14 cellular contexts compared by ENCODE assay signal in the genomic region with DNA sequence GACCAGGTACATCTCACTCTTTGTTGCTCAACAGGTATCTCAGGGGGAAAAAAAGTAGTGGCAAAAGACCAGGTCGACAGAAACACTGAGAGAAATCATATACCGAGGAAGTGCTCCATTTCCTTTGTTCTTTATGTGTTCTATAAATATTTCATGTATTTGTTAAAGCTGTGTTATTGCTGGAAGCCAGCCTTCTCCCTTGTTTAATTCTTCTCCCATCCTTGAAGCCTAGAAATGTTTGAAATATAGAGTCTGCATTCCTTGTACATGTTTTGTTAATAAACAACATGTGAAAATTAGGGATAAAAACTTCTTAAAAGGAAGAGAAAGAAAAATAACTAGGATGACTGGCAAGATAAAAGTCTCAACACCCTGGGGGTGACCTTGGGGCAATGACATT.
"Had no signal": no experiment of that assay in that cellular context is flagged by ENCODE, and none has a peak within 500 bp of the region (broad histone marks: within the 10 kb centered on the region; RNA-seq: fewer than 3 reads in every experiment).

No MANE protein-coding gene starts in this region.

- H3K4me3 ChIP-seq: breast epithelium, lower lobe of right lung, transverse colon had no signal

- H3K4me3 Mint-ChIP-seq: activated CD8-positive, alpha-beta memory T cell treated with anti-CD3 and anti-CD28 coated beads, Interleukin-2, amount 10 ng/mL, durations not matched to agents 7 days and 5 days; activated naive CD8-positive, alpha-beta T cell; activated T-cell treated with anti-CD3 and anti-CD28 coated beads, Interleukin-2, amount 50 U/mL, for 4 hours; naive thymus-derived CD4-positive, alpha-beta T cell; T-helper 2 cell treated with Interferon-gamma antibody and Interleukin-4, amounts not matched to agents 5 μg/mL and 100 μg/mL, for 36 hours had no signal

- ATAC-seq: activated CD8-positive, alpha-beta memory T cell treated with anti-CD3 and anti-CD28 coated beads, Interleukin-2, amount 10 ng/mL, durations not matched to agents 7 days and 5 days; activated T-cell treated with anti-CD3 and anti-CD28 coated beads, Interleukin-2, amount 50 U/mL, for 4 hours; lower lobe of right lung; naive thymus-derived CD4-positive, alpha-beta T cell had no signal

- H3K27me3 Mint-ChIP-seq: activated CD8-positive, alpha-beta memory T cell treated with anti-CD3 and anti-CD28 coated beads, Interleukin-2, amount 10 ng/mL, durations not matched to agents 7 days and 5 days; activated naive CD8-positive, alpha-beta T cell had no signal

- H3K4me1 ChIP-seq: breast epithelium, lower lobe of right lung, transverse colon had no signal

- H3K9me3 ChIP-seq: breast epithelium, lower lobe of right lung, transverse colon had no signal

- H3K9me3 Mint-ChIP-seq: T-helper 2 cell treated with Interferon-gamma antibody and Interleukin-4, amounts not matched to agents 5 μg/mL and 100 μg/mL, for 36 hours had no signal

- H3K36me3 ChIP-seq: breast epithelium, lower lobe of right lung, transverse colon had no signal

- H3K27me3 ChIP-seq: breast epithelium, transverse colon had no signal

- H3K36me3 Mint-ChIP-seq: activated CD8-positive, alpha-beta memory T cell treated with anti-CD3 and anti-CD28 coated beads, Interleukin-2, amount 10 ng/mL, durations not matched to agents 7 days and 5 days; activated naive CD8-positive, alpha-beta T cell; naive thymus-derived CD4-positive, alpha-beta T cell had no signal

- DNase-seq: activated CD4-positive, alpha-beta T cell treated with anti-CD3 and anti-CD28 coated beads, Interleukin-2, amount 50 U/mL, for 4 hours; activated CD4-positive, CD25-positive, alpha-beta regulatory T cell treated with anti-CD3 and anti-CD28 coated beads, Interleukin-2, amount 50 U/mL, for 72 hours; activated CD8-positive, alpha-beta memory T cell treated with anti-CD3 and anti-CD28 coated beads, Interleukin-2, amount 10 ng/mL, durations not matched to agents 7 days and 5 days; activated effector memory CD4-positive, alpha-beta T cell treated with anti-CD3 and anti-CD28 coated beads, Interleukin-2, amount 50 U/mL, for 16 hours; activated T-cell treated with anti-CD3 and anti-CD28 coated beads, Interleukin-2, amount 50 U/mL, for 4 hours; hypothalamus; lower lobe of right lung; naive thymus-derived CD4-positive, alpha-beta T cell; stimulated activated CD4-positive, alpha-beta T cell treated with anti-CD3 and anti-CD28 coated beads, Interleukin-12 subunit alpha, Interleukin-12 subunit beta, amount 100 ng/mL, for 4 hours; substantia nigra; transverse colon had no signal

- H3K27ac Mint-ChIP-seq: activated CD8-positive, alpha-beta memory T cell treated with anti-CD3 and anti-CD28 coated beads, Interleukin-2, amount 10 ng/mL, durations not matched to agents 7 days and 5 days; activated naive CD8-positive, alpha-beta T cell; naive thymus-derived CD4-positive, alpha-beta T cell; T-helper 2 cell treated with Interferon-gamma antibody and Interleukin-4, amounts not matched to agents 5 μg/mL and 100 μg/mL, for 36 hours had no signal

- H3K4me1 Mint-ChIP-seq: activated CD8-positive, alpha-beta memory T cell treated with anti-CD3 and anti-CD28 coated beads, Interleukin-2, amount 10 ng/mL, durations not matched to agents 7 days and 5 days; naive thymus-derived CD4-positive, alpha-beta T cell had no signal
